Comparison of ENCODE assay signal across 38 cellular contexts in genomic region chr14:92940543-92940942, GRCh38. TPM values are rescaled to one million over a fixed set of nuclear protein-coding genes. Genes with fewer than 3 reads are reported as not detected.
"Had no signal": no experiment of that assay in that cellular context is flagged by ENCODE, and none has a peak within 500 bp of the region (broad histone marks: within the 10 kb centered on the region; RNA-seq: fewer than 3 reads in every experiment).

No MANE protein-coding gene starts in this region.

- H3K4me3 Mint-ChIP-seq: activated CD4-positive, alpha-beta memory T cell treated with anti-CD3 and anti-CD28 coated beads for 36 hours; activated CD4-positive, alpha-beta T cell treated with anti-CD3 and anti-CD28 coated beads for 36 hours; activated CD4-positive, alpha-beta T cell treated with anti-CD3 and anti-CD28 coated beads, Interleukin-2, amount 10 ng/mL, durations not matched to agents 24 days and 14 days; activated CD8-positive, alpha-beta memory T cell treated with anti-CD3 and anti-CD28 coated beads, Interleukin-2, amount 10 ng/mL, durations not matched to agents 7 days and 5 days; activated CD8-positive, alpha-beta T cell treated with anti-CD3 and anti-CD28 coated beads, Interleukin-2, amount 10 ng/mL, durations not matched to agents 7 days and 5 days; activated naive CD8-positive, alpha-beta T cell; activated T-helper 17 cell treated with anti-CD3 and anti-CD28 coated beads, Interleukin-2, amount 50 U/mL, for 72 hours; T-helper 17 cell; T-helper 2 cell treated with Interferon-gamma antibody and Interleukin-4, amounts not matched to agents 5 μg/mL and 100 μg/mL, for 36 hours had no signal

- FAIRE-seq: colon, endometrium, endothelial cell of umbilical vein had no signal

- ATAC-seq: activated CD4-positive, alpha-beta T cell treated with anti-CD3 and anti-CD28 coated beads for 36 hours; activated CD8-positive, alpha-beta memory T cell treated with anti-CD3 and anti-CD28 coated beads, Interleukin-2, amount 10 ng/mL, durations not matched to agents 7 days and 5 days; activated CD8-positive, alpha-beta T cell treated with anti-CD3 and anti-CD28 coated beads, Interleukin-2, amount 10 ng/mL, durations not matched to agents 7 days and 5 days; activated T-helper 17 cell treated with anti-CD3 and anti-CD28 coated beads, Interleukin-2, amount 50 U/mL, for 72 hours; body of pancreas; gastroesophageal sphincter; heart right ventricle; T-helper 17 cell had no signal

- H3K27me3 Mint-ChIP-seq: activated CD4-positive, alpha-beta memory T cell treated with anti-CD3 and anti-CD28 coated beads for 36 hours; activated CD4-positive, alpha-beta T cell treated with anti-CD3 and anti-CD28 coated beads for 36 hours; activated CD4-positive, alpha-beta T cell treated with anti-CD3 and anti-CD28 coated beads, Interleukin-2, amount 10 ng/mL, durations not matched to agents 24 days and 14 days; activated CD8-positive, alpha-beta memory T cell treated with anti-CD3 and anti-CD28 coated beads, Interleukin-2, amount 10 ng/mL, durations not matched to agents 7 days and 5 days; activated naive CD8-positive, alpha-beta T cell; activated T-helper 17 cell treated with anti-CD3 and anti-CD28 coated beads, Interleukin-2, amount 50 U/mL, for 72 hours; T-helper 17 cell had no signal

- H3K27me3 ChIP-seq: body of pancreas, esophagus squamous epithelium, gastroesophageal sphincter, heart right ventricle, hepatocyte had no signal

- H3K4me2 ChIP-seq: hepatocyte had no signal

- H3K9me3 ChIP-seq: body of pancreas, esophagus squamous epithelium, gastroesophageal sphincter, heart right ventricle had no signal

- H3K4me1 Mint-ChIP-seq: activated CD4-positive, alpha-beta T cell treated with anti-CD3 and anti-CD28 coated beads for 36 hours; activated CD4-positive, alpha-beta T cell treated with anti-CD3 and anti-CD28 coated beads, Interleukin-2, amount 10 ng/mL, durations not matched to agents 24 days and 14 days; activated CD8-positive, alpha-beta memory T cell treated with anti-CD3 and anti-CD28 coated beads, Interleukin-2, amount 10 ng/mL, durations not matched to agents 7 days and 5 days; activated T-helper 17 cell treated with anti-CD3 and anti-CD28 coated beads, Interleukin-2, amount 50 U/mL, for 72 hours had no signal

- H3K79me2 ChIP-seq: hepatocyte had no signal

- DNase-seq: activated CD4-positive, alpha-beta memory T cell treated with anti-CD3 and anti-CD28 coated beads for 36 hours; activated CD4-positive, alpha-beta T cell treated with anti-CD3 and anti-CD28 coated beads for 36 hours; activated CD4-positive, alpha-beta T cell treated with anti-CD3 and anti-CD28 coated beads, Interleukin-2, amount 10 ng/mL, durations not matched to agents 24 days and 14 days; activated CD4-positive, CD25-positive, alpha-beta regulatory T cell; activated CD4-positive, CD25-positive, alpha-beta regulatory T cell treated with anti-CD3 and anti-CD28 coated beads, Interleukin-2, amount 50 U/mL, for 72 hours; activated CD8-positive, alpha-beta memory T cell treated with anti-CD3 and anti-CD28 coated beads, Interleukin-2, amount 10 ng/mL, durations not matched to agents 7 days and 5 days; activated CD8-positive, alpha-beta memory T cell treated with anti-CD3 and anti-CD28 coated beads, Interleukin-2, amount 50 U/mL, for 4 hours; activated CD8-positive, alpha-beta T cell treated with anti-CD3 and anti-CD28 coated beads, Interleukin-2, amount 10 ng/mL, durations not matched to agents 7 days and 5 days; activated effector memory CD4-positive, alpha-beta T cell treated with Interleukin-2 at 50 U/mL for 16 hours; activated gamma-delta T cell treated with Interleukin-2 at 50 U/mL for 16 hours; activated naive CD4-positive, alpha-beta T cell treated with anti-CD3 and anti-CD28 coated beads, Interleukin-2, amount 50 U/mL, for 16 hours; activated naive CD4-positive, alpha-beta T cell treated with Interleukin-2 at 50 U/mL for 16 hours; activated T-cell treated with anti-CD3 and anti-CD28 coated beads, Interleukin-2, amount 50 U/mL, for 1 hour; amniotic stem cell; aorta; body of pancreas; caudate nucleus; cortex of kidney; dermis blood vessel endothelial cell; effector CD8-positive, alpha-beta T cell; esophagus squamous epithelium; foreskin melanocyte; heart right ventricle; T-helper 17 cell; T1000 had no signal

- H2AFZ ChIP-seq: hepatocyte had no signal

- H3K4me3 ChIP-seq: body of pancreas, esophagus squamous epithelium, gastroesophageal sphincter, heart right ventricle, hepatocyte had no signal

- H3K4me1 ChIP-seq: body of pancreas, heart right ventricle had no signal

- H3K36me3 Mint-ChIP-seq: activated CD4-positive, alpha-beta memory T cell treated with anti-CD3 and anti-CD28 coated beads for 36 hours; activated CD8-positive, alpha-beta memory T cell treated with anti-CD3 and anti-CD28 coated beads, Interleukin-2, amount 10 ng/mL, durations not matched to agents 7 days and 5 days had no signal

- H3K27ac ChIP-seq: body of pancreas, epithelial cell of prostate, esophagus squamous epithelium, gastroesophageal sphincter, heart right ventricle, hepatocyte had no signal

- H3K9me3 Mint-ChIP-seq: activated CD4-positive, alpha-beta memory T cell treated with anti-CD3 and anti-CD28 coated beads for 36 hours; activated CD4-positive, alpha-beta T cell treated with anti-CD3 and anti-CD28 coated beads, Interleukin-2, amount 10 ng/mL, durations not matched to agents 24 days and 14 days; activated T-helper 17 cell treated with anti-CD3 and anti-CD28 coated beads, Interleukin-2, amount 50 U/mL, for 72 hours; T-helper 2 cell treated with Interferon-gamma antibody and Interleukin-4, amounts not matched to agents 5 μg/mL and 100 μg/mL, for 36 hours had no signal

RNA-seq across cellular contexts. Expression of gene CHGA, which starts 17.6 kb away (rescaled TPM):
- total RNA-seq: activated CD4-positive, alpha-beta memory T cell treated with anti-CD3 and anti-CD28 coated beads for 36 hours; activated CD4-positive, alpha-beta T cell treated with anti-CD3 and anti-CD28 coated beads for 36 hours; activated CD4-positive, alpha-beta T cell treated with anti-CD3 and anti-CD28 coated beads, Interleukin-2, amount 10 ng/mL, durations not matched to agents 24 days and 14 days; activated CD8-positive, alpha-beta memory T cell treated with anti-CD3 and anti-CD28 coated beads for 36 hours; activated CD8-positive, alpha-beta memory T cell treated with anti-CD3 and anti-CD28 coated beads, Interleukin-2, amount 10 ng/mL, durations not matched to agents 7 days and 5 days; activated CD8-positive, alpha-beta T cell treated with anti-CD3 and anti-CD28 coated beads, Interleukin-2, amount 10 ng/mL, durations not matched to agents 7 days and 5 days; activated T-helper 17 cell treated with anti-CD3 and anti-CD28 coated beads, Interleukin-2, amount 50 U/mL, for 72 hours; aorta; chondrocyte; endothelial cell of umbilical vein; fibroblast of lung; fibroblast of villous mesenchyme; heart right ventricle; T-helper 17 cell had no signal
- polyA plus RNA-seq: endothelial cell of umbilical vein, fibroblast of lung had no signal
